Comparison of ENCODE assay signal across 15 cellular contexts in the genomic region with DNA sequence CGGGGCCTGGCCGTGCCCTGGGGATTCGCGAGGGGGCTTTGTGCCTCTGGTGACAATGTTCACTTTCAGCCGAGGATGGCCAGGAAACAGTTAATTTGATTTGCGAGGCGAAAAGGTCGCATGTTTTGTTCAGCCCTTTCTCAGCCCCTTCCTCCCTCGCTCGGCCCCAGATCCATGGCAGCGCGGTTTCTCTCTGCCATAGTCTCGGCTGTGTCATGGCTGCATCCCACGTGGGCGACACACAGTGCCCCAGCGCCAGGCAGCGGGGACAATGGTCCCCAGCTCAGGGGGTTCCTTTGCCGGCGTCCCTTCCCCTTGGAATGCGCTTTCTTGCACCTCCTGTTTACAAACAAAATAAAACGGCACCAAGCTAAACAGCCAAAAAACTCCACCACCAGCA.
"Had no signal": no experiment of that assay in that cellular context is flagged by ENCODE, and none has a peak within 500 bp of the region (broad histone marks: within the 10 kb centered on the region; RNA-seq: fewer than 3 reads in every experiment).

No MANE protein-coding gene starts in this region.

- H3K4me3 Mint-ChIP-seq: activated CD8-positive, alpha-beta memory T cell treated with anti-CD3 and anti-CD28 coated beads, Interleukin-2, amount 10 ng/mL, durations not matched to agents 7 days and 5 days; activated naive CD4-positive, alpha-beta T cell treated with anti-CD3 and anti-CD28 coated beads, Interleukin-2, amount 50 U/mL, for 24 hours; activated T-cell treated with anti-CD3 and anti-CD28 coated beads, Interleukin-2, amount 50 U/mL, for 24 hours; natural killer cell; stimulated activated effector memory CD8-positive, alpha-beta T cell treated with anti-CD3 and anti-CD28 coated beads, Interleukin-12 subunit alpha, Interleukin-12 subunit beta, amount 100 ng/mL, for 72 hours had no signal

- H3K27ac ChIP-seq: body of pancreas, pancreas, right atrium auricular region, skin epidermis, transverse colon had no signal

- H3K4me3 ChIP-seq: body of pancreas, pancreas, right atrium auricular region, skin epidermis, transverse colon had no signal

- H3K9me3 Mint-ChIP-seq: activated naive CD4-positive, alpha-beta T cell treated with anti-CD3 and anti-CD28 coated beads, Interleukin-2, amount 50 U/mL, for 24 hours; activated T-cell treated with anti-CD3 and anti-CD28 coated beads, Interleukin-2, amount 50 U/mL, for 24 hours had no signal

- H3K9me3 ChIP-seq: body of pancreas, pancreas, right atrium auricular region, transverse colon had no signal

- H3K4me1 ChIP-seq: body of pancreas, pancreas, right atrium auricular region had no signal

- ATAC-seq: activated CD8-positive, alpha-beta memory T cell treated with anti-CD3 and anti-CD28 coated beads, Interleukin-2, amount 10 ng/mL, durations not matched to agents 7 days and 5 days; body of pancreas; natural killer cell; pancreas; stimulated activated effector memory CD8-positive, alpha-beta T cell treated with anti-CD3 and anti-CD28 coated beads, Interleukin-12 subunit alpha, Interleukin-12 subunit beta, amount 100 ng/mL, for 72 hours had no signal

- H3K36me3 Mint-ChIP-seq: activated CD8-positive, alpha-beta memory T cell treated with anti-CD3 and anti-CD28 coated beads, Interleukin-2, amount 10 ng/mL, durations not matched to agents 7 days and 5 days; activated naive CD4-positive, alpha-beta T cell treated with anti-CD3 and anti-CD28 coated beads, Interleukin-2, amount 50 U/mL, for 24 hours; stimulated activated effector memory CD8-positive, alpha-beta T cell treated with anti-CD3 and anti-CD28 coated beads, Interleukin-12 subunit alpha, Interleukin-12 subunit beta, amount 100 ng/mL, for 72 hours had no signal

- H3K27ac Mint-ChIP-seq: activated CD8-positive, alpha-beta memory T cell treated with anti-CD3 and anti-CD28 coated beads, Interleukin-2, amount 10 ng/mL, durations not matched to agents 7 days and 5 days; activated naive CD4-positive, alpha-beta T cell treated with anti-CD3 and anti-CD28 coated beads, Interleukin-2, amount 50 U/mL, for 24 hours; activated T-cell treated with anti-CD3 and anti-CD28 coated beads, Interleukin-2, amount 50 U/mL, for 24 hours; natural killer cell; stimulated activated effector memory CD8-positive, alpha-beta T cell treated with anti-CD3 and anti-CD28 coated beads, Interleukin-12 subunit alpha, Interleukin-12 subunit beta, amount 100 ng/mL, for 72 hours had no signal

- H3K36me3 ChIP-seq: pancreas, right atrium auricular region, transverse colon had no signal

- DNase-seq: activated CD4-positive, alpha-beta T cell treated with anti-CD3 and anti-CD28 coated beads, Interleukin-2, amount 50 U/mL, for 48 hours; activated CD4-positive, CD25-positive, alpha-beta regulatory T cell treated with anti-CD3 and anti-CD28 coated beads, Interleukin-2, amount 50 U/mL, for 72 hours; activated CD8-positive, alpha-beta memory T cell treated with anti-CD3 and anti-CD28 coated beads, Interleukin-2, amount 10 ng/mL, durations not matched to agents 7 days and 5 days; activated effector memory CD4-positive, alpha-beta T cell treated with Interleukin-2 at 50 U/mL for 16 hours; activated T-cell treated with anti-CD3 and anti-CD28 coated beads, Interleukin-2, amount 50 U/mL, for 24 hours; body of pancreas; erythroblast; hypothalamus; natural killer cell; pancreas; transverse colon had no signal

- H3K4me1 Mint-ChIP-seq: activated CD8-positive, alpha-beta memory T cell treated with anti-CD3 and anti-CD28 coated beads, Interleukin-2, amount 10 ng/mL, durations not matched to agents 7 days and 5 days; activated naive CD4-positive, alpha-beta T cell treated with anti-CD3 and anti-CD28 coated beads, Interleukin-2, amount 50 U/mL, for 24 hours; natural killer cell; stimulated activated effector memory CD8-positive, alpha-beta T cell treated with anti-CD3 and anti-CD28 coated beads, Interleukin-12 subunit alpha, Interleukin-12 subunit beta, amount 100 ng/mL, for 72 hours had no signal
